ENCODE assay signal across 1 cellular context in the genomic region with DNA sequence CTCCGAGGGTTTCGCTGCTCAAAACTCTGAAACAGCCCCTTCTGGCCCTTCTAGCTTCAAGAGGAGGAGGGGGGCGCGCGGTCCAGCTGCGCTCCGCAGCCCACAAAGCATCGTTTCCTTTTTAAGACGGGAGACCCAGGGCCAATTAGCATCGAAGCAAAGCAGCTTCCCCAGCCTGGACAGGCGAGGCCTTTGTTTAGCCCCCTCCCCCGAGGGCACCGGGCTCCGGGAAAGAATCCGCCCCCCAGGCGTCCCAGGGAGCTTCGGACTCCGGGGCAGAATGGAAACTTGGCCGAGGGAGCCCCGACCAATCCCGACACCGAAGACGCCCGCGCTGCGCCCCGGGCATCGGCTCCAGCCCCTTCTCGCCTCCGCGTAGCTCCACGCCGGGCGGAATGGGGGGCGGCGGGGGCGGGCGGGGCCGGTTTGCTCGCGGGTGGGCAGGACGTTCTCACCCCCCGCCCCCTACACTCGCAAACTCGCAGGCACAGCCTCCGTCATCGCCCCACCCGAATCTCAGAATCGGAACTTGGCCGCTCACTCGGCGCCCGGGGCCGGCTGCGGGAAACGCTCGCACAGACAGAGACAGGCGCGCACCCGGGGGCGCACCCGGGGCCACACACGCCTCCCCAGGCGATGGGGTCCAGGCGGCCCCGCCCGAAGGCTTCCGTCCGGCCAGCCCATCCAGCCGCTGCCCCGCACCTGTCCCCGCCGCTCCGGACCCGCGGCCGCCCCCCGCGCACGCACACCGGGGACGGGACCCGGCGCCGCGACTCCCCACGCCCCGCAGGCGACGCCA.
A peak's percentile ranks its signal among the peaks of the same experiment; 100 is the strongest.
TF ChIP-seq lines count a peak whose summit lies in the region.

No MANE protein-coding gene starts in this region.

TF ChIP-seq in HepG2, 621 proteins besides CTCF, POLR2A, EP300 and RAD21:
- TF ChIP-seq ZNF772 (CRISPR knock-in tag; IDR thresholded peaks at IDR 0.05) (no peak), EZH2 (conservative IDR thresholded peaks at IDR 0.05; ENCODE audit: low read depth, low read length) (peak; percentile 45; the same call in 1 of the 2 replicates)
